8 cellular contexts compared by ENCODE assay signal in the genomic region with DNA sequence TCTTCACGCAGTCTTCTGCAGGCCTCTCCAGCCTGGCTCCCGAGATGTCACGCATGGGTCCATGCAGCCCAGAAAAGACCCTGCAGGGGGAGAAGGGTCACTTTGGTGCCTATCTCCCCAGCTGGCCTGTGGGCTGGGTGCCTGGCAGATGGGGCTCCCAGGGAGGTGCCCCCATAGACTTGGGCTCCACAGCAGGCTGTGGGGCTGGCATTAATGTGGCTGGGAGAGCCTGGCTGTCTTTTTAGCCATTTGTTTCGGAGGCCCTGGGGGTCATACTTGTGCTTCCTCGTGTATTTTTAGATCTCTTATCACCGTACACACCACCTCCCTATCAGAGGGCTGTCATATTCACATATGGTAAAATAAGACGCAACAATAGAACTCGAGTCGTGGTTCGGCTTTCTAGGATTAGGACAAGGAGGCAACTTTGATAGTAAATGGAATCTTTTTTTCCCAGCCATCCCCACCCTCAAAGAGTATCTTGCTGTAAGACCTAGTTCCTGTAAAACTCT.
A peak's percentile ranks its signal among the peaks of the same experiment; 100 is the strongest.
DNase-seq lines count a peak whose midpoint lies in the region; ATAC-seq and TF ChIP-seq lines count a peak whose summit lies in the region.

No MANE protein-coding gene starts in this region.

- WGBS in esophagus squamous epithelium, 2 donors, result 49 to 66% methylated on average over 6 to 8 of the region's 10 CpGs

- H3K4me2 ChIP-seq in DND-41 (ENCODE audit: insufficient read depth, low read length), result no peak overlapping the region
- no peak overlapping the region for H3K4me2 ChIP-seq in parathyroid adenoma (ENCODE audit: low read length)

- ATAC-seq in DND-41 (ENCODE audit: insufficient read depth, low read depth) (no peak), GM18909 (IDR thresholded peaks at IDR 0.05; ENCODE audit: poor library complexity, unreplicated experiment) (no peak)

- no peak overlapping the region for H3K9ac ChIP-seq in DND-41 (ENCODE audit: low read depth, low read length)
- H3K9ac ChIP-seq in parathyroid adenoma, result no peak overlapping the region

- no peak for TF ChIP-seq CTCF in DND-41 (IDR thresholded peaks at IDR 0.05; ENCODE audit: borderline replicate concordance, extremely low read depth, low read length, poor library complexity, severe bottlenecking)
- TF ChIP-seq CTCF in esophagus squamous epithelium (IDR thresholded peaks at IDR 0.05), result no peak
- no peak for TF ChIP-seq CTCF in parathyroid adenoma (IDR thresholded peaks at IDR 0.05)
- no peak for TF ChIP-seq CTCF in GM20000 (IDR thresholded peaks at IDR 0.05; ENCODE audit: extremely low read depth, missing control alignments)

- no peak overlapping the region for H3K4me3 ChIP-seq in DND-41 (ENCODE audit: low read depth in 1 of 2, low read length in 2 of 2)
- no peak overlapping the region for H3K4me3 ChIP-seq in SJSA1
- peak overlapping the region in 2 of 4 donors; percentile 13 to 26 for H3K4me3 ChIP-seq in esophagus squamous epithelium
- H3K4me3 ChIP-seq in parathyroid adenoma (ENCODE audit: low read depth, low read length), result no peak overlapping the region

- peaks cover 47% of the 10 kb centered on the region for H3K4me1 ChIP-seq in DND-41 (ENCODE audit: insufficient read depth, low read length)
- peaks cover 47% of the 10 kb centered on the region for H3K4me1 ChIP-seq in SJSA1 (replicated peaks)
- peaks cover 68 to 100% (median 87%) of the 10 kb centered on the region in 3 donors for H3K4me1 ChIP-seq in esophagus squamous epithelium
- H3K4me1 ChIP-seq in parathyroid adenoma, result peaks cover 25% of the 10 kb centered on the region

- TF ChIP-seq POLR2A in esophagus squamous epithelium (IDR thresholded peaks at IDR 0.05), result no peak

- no peaks in the 10 kb centered on the region for H3K9me3 ChIP-seq in DND-41 (ENCODE audit: insufficient read depth, low read length, severe bottlenecking)
- no peaks in the 10 kb centered on the region for H3K9me3 ChIP-seq in SJSA1 (replicated peaks)
- no peaks in the 10 kb centered on the region for H3K9me3 ChIP-seq in esophagus squamous epithelium
- no peaks in the 10 kb centered on the region for H3K9me3 ChIP-seq in parathyroid adenoma (ENCODE audit: control insufficient read depth, low read length)

- H2AFZ ChIP-seq in DND-41 (ENCODE audit: low read depth, low read length), result no peak overlapping the region
- H2AFZ ChIP-seq in parathyroid adenoma, result no peak overlapping the region

- H3K36me3 ChIP-seq in DND-41 (ENCODE audit: insufficient read depth, low read length), result no peaks in the 10 kb centered on the region; the same call in 1 of the 2 replicates
- H3K36me3 ChIP-seq in SJSA1, result peaks cover 23% of the 10 kb centered on the region
- H3K36me3 ChIP-seq in esophagus squamous epithelium, result peaks cover 0 to 6% (median 0%) of the 10 kb centered on the region in 3 donors
- H3K36me3 ChIP-seq in parathyroid adenoma (ENCODE audit: control insufficient read depth, insufficient read depth, low read length), result no peaks in the 10 kb centered on the region

- DNase-seq in DND-41 (no peak), SJSA1 (ENCODE audit: low read depth in 1 of 2, low spot score in 2 of 2) (no peak), esophagus squamous epithelium (lab: John Stamatoyannopoulos, UW) (no peak), NCI-H2029 (lab: John Stamatoyannopoulos, UW) (no peak), DMS79 treated with DMSO at 0.1 percent for 48 hours (lab: John Stamatoyannopoulos, UW) (no peak), GM20000 (ENCODE audit: low spot score) (no peak)

- peaks cover 90% of the 10 kb centered on the region for H4K20me1 ChIP-seq in DND-41 (ENCODE audit: insufficient read depth, low read length)

- intact Hi-C loops in esophagus squamous epithelium (cut with DNase I), result no loop called here

- H3K27ac ChIP-seq in DND-41 (ENCODE audit: low read length) (peak overlapping the region; percentile 35; the same call in 1 of the 2 replicates), SJSA1 (peak overlapping the region; percentile 93), esophagus squamous epithelium (peak overlapping the region; percentile 61 to 99 (median 84)), parathyroid adenoma (peak overlapping the region; percentile 59)

- H3K27me3 ChIP-seq in DND-41 (ENCODE audit: insufficient read depth, low read length, poor library complexity), result no peaks in the 10 kb centered on the region
- no peaks in the 10 kb centered on the region for H3K27me3 ChIP-seq in SJSA1 (replicated peaks)
- no peaks in the 10 kb centered on the region for H3K27me3 ChIP-seq in esophagus squamous epithelium
- H3K27me3 ChIP-seq in parathyroid adenoma (ENCODE audit: control insufficient read depth, insufficient read depth, low read length), result no peaks in the 10 kb centered on the region

- H3K79me2 ChIP-seq in DND-41 (ENCODE audit: insufficient read depth, low read length), result peaks cover 96% of the 10 kb centered on the region
- H3K79me2 ChIP-seq in parathyroid adenoma, result peaks cover 59% of the 10 kb centered on the region

Comparison
In these comparisons a context has a peak if more than half of its experiments do, and no peak if none do; other contexts are left out.
1. H3K27ac ChIP-seq: peak in every context shown above with its lines; median percentile 93 in SJSA1; 84 in esophagus squamous epithelium; 59 in parathyroid adenoma; 35 in DND-41.